Comparison of ENCODE assay signal across 8 cellular contexts in the genomic region with DNA sequence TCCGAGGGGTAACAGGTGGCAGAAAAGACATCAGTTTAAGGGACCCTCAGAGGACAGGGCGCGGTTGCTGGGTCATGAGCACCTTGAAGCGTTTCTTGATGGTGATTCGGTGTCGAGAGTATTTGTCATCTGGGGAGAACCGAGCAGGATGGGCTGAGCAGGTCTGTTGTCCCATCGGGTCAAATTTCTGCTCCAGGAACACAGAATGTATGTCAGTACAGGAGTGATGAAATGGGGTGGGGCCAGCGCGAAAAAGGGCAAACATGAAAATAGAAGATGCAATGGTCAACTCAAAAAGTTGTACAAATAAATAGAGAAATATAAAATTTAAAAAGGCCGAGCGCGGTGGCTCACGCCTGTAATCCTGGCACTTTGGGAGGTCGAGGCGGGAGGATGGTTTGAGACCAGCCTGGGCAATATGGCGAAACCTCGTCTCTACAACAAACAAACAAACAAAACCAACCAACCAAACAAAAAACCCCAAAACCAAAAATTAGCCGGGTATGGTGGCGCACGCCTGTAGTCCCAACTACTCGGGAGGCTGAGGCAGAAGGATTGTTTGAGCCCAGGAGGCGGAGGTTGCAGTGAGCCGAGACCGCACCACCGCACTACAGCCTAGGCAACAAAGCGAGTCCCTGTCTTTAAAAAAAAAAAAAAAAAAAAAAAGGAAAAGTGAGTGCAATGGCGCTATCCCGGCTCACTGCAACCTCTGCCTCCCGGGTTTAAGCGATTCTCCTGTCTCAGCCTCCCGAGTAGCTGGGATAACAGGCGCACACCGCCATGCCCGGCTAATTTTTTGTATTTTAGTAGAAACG. TPM values are rescaled to one million over a fixed set of nuclear protein-coding genes. Genes with fewer than 3 reads are reported as not detected.
DNase-seq lines count a peak whose midpoint lies in the region; ATAC-seq and TF ChIP-seq lines count a peak whose summit lies in the region.

No MANE protein-coding gene starts in this region.

- H3K9me3 ChIP-seq in CD4-positive, CD25-positive, alpha-beta regulatory T cell (ENCODE audit: control insufficient read depth in 2 of 2, low read length in 2 of 2) = no peaks in the 10 kb centered on the region
- H3K9me3 ChIP-seq in effector memory CD4-positive, alpha-beta T cell (ENCODE audit: control insufficient read depth, low read length) = no peaks in the 10 kb centered on the region

- H3K27ac Mint-ChIP-seq in CD4-positive, CD25-positive, alpha-beta regulatory T cell = peak overlapping the region in 2 of 3 donors; percentile 93 to 97
- H3K27ac Mint-ChIP-seq in neural crest cell (ENCODE audit: unreplicated experiment) = peak overlapping the region; percentile 93

- peaks cover 16% of the 10 kb centered on the region for H3K36me3 Mint-ChIP-seq in CD4-positive, CD25-positive, alpha-beta regulatory T cell
- H3K36me3 Mint-ChIP-seq in neural crest cell (ENCODE audit: low read depth) = peaks cover 12% of the 10 kb centered on the region

- peak overlapping the region; percentile 90 for H3K27ac ChIP-seq in CD4-positive, CD25-positive, alpha-beta regulatory T cell (ENCODE audit: insufficient read depth, low read length, poor library complexity, severe bottlenecking)
- peak overlapping the region; percentile 88 for H3K27ac ChIP-seq in effector memory CD4-positive, alpha-beta T cell (ENCODE audit: insufficient read depth, low read length, poor library complexity, severe bottlenecking)

- peaks cover 0 to under 1% (median 0%) of the 10 kb centered on the region in 7 donors for H3K9me3 Mint-ChIP-seq in CD4-positive, CD25-positive, alpha-beta regulatory T cell
- no peaks in the 10 kb centered on the region for H3K9me3 Mint-ChIP-seq in neural crest cell

- ATAC-seq in CD4-positive, CD25-positive, alpha-beta regulatory T cell (ENCODE audit: low read depth in 2 of 2) = no peak
- no peak for ATAC-seq in GM18519 (IDR thresholded peaks at IDR 0.05; ENCODE audit: low FRiP score, unreplicated experiment)
- no peak for ATAC-seq in HG02759 (IDR thresholded peaks at IDR 0.05; ENCODE audit: unreplicated experiment)
- ATAC-seq in HG03469 (IDR thresholded peaks at IDR 0.05; ENCODE audit: unreplicated experiment) = no peak

- peak overlapping the region; percentile 99 for H3K4me3 ChIP-seq in CD4-positive, CD25-positive, alpha-beta regulatory T cell (ENCODE audit: low read depth, low read length)
- peak overlapping the region; percentile 93 for H3K4me3 ChIP-seq in LNCaP clone FGC (ENCODE audit: low read depth, low read length)
- H3K4me3 ChIP-seq in effector memory CD4-positive, alpha-beta T cell (ENCODE audit: insufficient read depth, low read depth, low read length, poor library complexity, severe bottlenecking) = peak overlapping the region; percentile 69

- peaks cover 29% of the 10 kb centered on the region for H3K4me1 ChIP-seq in CD4-positive, CD25-positive, alpha-beta regulatory T cell (ENCODE audit: control insufficient read depth, insufficient read depth, low read length, poor library complexity, severe bottlenecking)
- peaks cover 8% of the 10 kb centered on the region for H3K4me1 ChIP-seq in effector memory CD4-positive, alpha-beta T cell (ENCODE audit: control insufficient read depth, insufficient read depth, low read length, poor library complexity, severe bottlenecking)

- H3K4me3 Mint-ChIP-seq in CD4-positive, CD25-positive, alpha-beta regulatory T cell = no peak overlapping the region
- H3K4me3 Mint-ChIP-seq in neural crest cell = no peak overlapping the region

- no peaks in the 10 kb centered on the region for H3K27me3 ChIP-seq in CD4-positive, CD25-positive, alpha-beta regulatory T cell (ENCODE audit: control insufficient read depth, insufficient read depth, low read length)
- H3K27me3 ChIP-seq in effector memory CD4-positive, alpha-beta T cell (replicated peaks; ENCODE audit: control insufficient read depth, insufficient read depth, low read length, poor library complexity, severe bottlenecking) = no peaks in the 10 kb centered on the region

- no peaks in the 10 kb centered on the region for H3K27me3 Mint-ChIP-seq in CD4-positive, CD25-positive, alpha-beta regulatory T cell
- H3K27me3 Mint-ChIP-seq in neural crest cell (ENCODE audit: low read depth) = peaks cover 6% of the 10 kb centered on the region

- DNase-seq in CD4-positive, CD25-positive, alpha-beta regulatory T cell = no peak
- DNase-seq in LNCaP clone FGC (ENCODE audit: low read depth) (no peak), neural crest cell (ENCODE audit: low read depth, low spot score) (no peak), H4 (ENCODE audit: low spot score) (no peak)
- no peak for DNase-seq in effector memory CD4-positive, alpha-beta T cell

- H3K36me3 ChIP-seq in CD4-positive, CD25-positive, alpha-beta regulatory T cell (ENCODE audit: control insufficient read depth, insufficient read depth, low read length) = peaks cover 14% of the 10 kb centered on the region
- no peaks in the 10 kb centered on the region for H3K36me3 ChIP-seq in effector memory CD4-positive, alpha-beta T cell (ENCODE audit: control insufficient read depth, insufficient read depth, low read length)

- TF ChIP-seq CTCF in LNCaP clone FGC (IDR thresholded peaks at IDR 0.05; ENCODE audit: control insufficient read depth, extremely low read depth, insufficient read depth) = no peak
- no peak for TF ChIP-seq CTCF in neural crest cell (conservative IDR thresholded peaks at IDR 0.05)

- H3K4me1 Mint-ChIP-seq in CD4-positive, CD25-positive, alpha-beta regulatory T cell = peaks cover 14 to 33% (median 16%) of the 10 kb centered on the region in 4 donors
- peaks cover 22% of the 10 kb centered on the region for H3K4me1 Mint-ChIP-seq in neural crest cell

RNA-seq across cellular contexts. Expression of gene NOP10, which starts 0.8 kb away (rescaled TPM):
- total RNA-seq in CD4-positive, CD25-positive, alpha-beta regulatory T cell = 54.1 TPM
- 100 to 1,000 TPM; 421 to 504 (median 464) TPM for polyA plus RNA-seq in CD4-positive, CD25-positive, alpha-beta regulatory T cell
- total RNA-seq in neural crest cell = 181 and 191 TPM in 2 replicates
- total RNA-seq in H4 (2014; rRNA removed; shearing (Covaris generic)) = 367 and 416 TPM in 2 replicates

RNA-seq across cellular contexts. Expression of gene NUTM1, which starts 1.0 kb away (rescaled TPM):
- total RNA-seq in CD4-positive, CD25-positive, alpha-beta regulatory T cell = not detected
- not detected for polyA plus RNA-seq in CD4-positive, CD25-positive, alpha-beta regulatory T cell
- not detected in 2 replicates for total RNA-seq in neural crest cell
- not detected in 2 replicates for total RNA-seq in H4 (2014; rRNA removed; shearing (Covaris generic))

RNA-seq across cellular contexts. Expression of gene SLC12A6, which starts 4.5 kb away (rescaled TPM):
- total RNA-seq in CD4-positive, CD25-positive, alpha-beta regulatory T cell = 150 TPM
- polyA plus RNA-seq in CD4-positive, CD25-positive, alpha-beta regulatory T cell = 10 to 100 TPM; 14.1 to 18.5 (median 14.5) TPM
- 10.9 and 12.4 TPM in 2 replicates for total RNA-seq in neural crest cell
- total RNA-seq in H4 (2014; rRNA removed; shearing (Covaris generic)) = 2.6 and 3.4 TPM in 2 replicates

RNA-seq across cellular contexts. Expression of gene LPCAT4, which starts 24.9 kb away (rescaled TPM):
- 83.2 TPM for total RNA-seq in CD4-positive, CD25-positive, alpha-beta regulatory T cell
- 10 to 100 TPM; 13.2 to 15.4 (median 14.7) TPM for polyA plus RNA-seq in CD4-positive, CD25-positive, alpha-beta regulatory T cell
- 57.3 and 59.7 TPM in 2 replicates for total RNA-seq in neural crest cell
- total RNA-seq in H4 (2014; rRNA removed; shearing (Covaris generic)) = 7.4 and 12.0 TPM in 2 replicates

Comparison
In these comparisons a context has a peak if more than half of its experiments do, and no peak if none do; other contexts are left out.
1. RNA of gene SLC12A6, which starts 4.5 kb away (total RNA-seq): 150 TPM in CD4-positive, CD25-positive, alpha-beta regulatory T cell (single experiment); 10.9 to 12.4 TPM in neural crest cell and 2.6 to 3.4 TPM in H4; every median in the first group is over 10 times any median in the second.
2. Peak in every context shown above with its lines, with median percentiles within 50 percentile points of each other: H3K4me3 ChIP-seq.